In the genomic region with DNA sequence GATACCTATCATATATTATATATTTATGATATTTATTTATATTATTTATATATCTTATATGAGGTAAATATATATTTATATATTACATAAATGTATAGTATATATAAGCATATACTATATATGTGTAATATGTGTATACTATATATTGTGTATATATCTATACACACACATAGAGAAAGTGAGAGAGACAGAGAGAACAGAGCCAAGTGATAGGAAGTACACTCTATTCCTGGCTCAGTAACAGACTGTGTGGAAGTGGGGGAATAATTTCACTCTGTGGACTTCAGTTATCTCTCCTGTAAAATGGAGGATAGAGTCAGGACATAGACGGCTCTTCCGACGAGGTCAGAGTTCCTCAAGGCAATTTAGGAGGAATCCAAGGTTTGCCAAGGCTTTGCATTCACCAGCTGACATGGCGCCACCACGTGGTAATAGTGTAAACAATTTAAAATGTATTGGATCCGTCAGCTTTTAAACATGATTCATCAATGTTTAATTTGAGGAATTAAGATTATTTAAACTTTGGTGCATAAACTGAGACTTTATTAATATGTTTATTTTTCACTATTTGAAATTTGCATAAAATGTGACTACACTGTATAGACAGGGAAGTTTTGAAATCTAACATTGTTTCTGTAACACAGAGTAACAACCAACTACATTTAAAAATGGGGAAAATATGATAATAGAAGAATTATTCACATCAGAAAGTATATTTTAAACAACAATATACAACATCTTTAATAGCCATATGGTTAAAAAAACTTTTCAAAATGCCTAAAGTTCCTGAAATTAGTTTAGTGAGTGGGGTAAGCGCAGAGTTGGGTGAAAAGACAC, we compare ENCODE assay signal across 8 cellular contexts.
DNase-seq lines count a peak whose midpoint lies in the region; ATAC-seq lines count a peak whose summit lies in the region.

No MANE protein-coding gene starts in this region.

- H3K9me3 Mint-ChIP-seq in activated naive CD8-positive, alpha-beta T cell treated with anti-CD3 and anti-CD28 coated beads, Interleukin-2, amount 50 U/mL, for 24 hours, result no peaks in the 10 kb centered on the region

- H3K4me3 Mint-ChIP-seq in activated naive CD8-positive, alpha-beta T cell treated with anti-CD3 and anti-CD28 coated beads, Interleukin-2, amount 50 U/mL, for 24 hours, result no peak overlapping the region

- ATAC-seq in GM18873 (IDR thresholded peaks at IDR 0.05; ENCODE audit: low FRiP score, unreplicated experiment), result peak; percentile 65
- ATAC-seq in HG03565 (IDR thresholded peaks at IDR 0.05; ENCODE audit: unreplicated experiment), result peak; percentile 43
- no peak for ATAC-seq in activated naive CD8-positive, alpha-beta T cell treated with anti-CD3 and anti-CD28 coated beads, Interleukin-2, amount 50 U/mL, for 24 hours

- no peaks in the 10 kb centered on the region for H3K36me3 Mint-ChIP-seq in activated naive CD8-positive, alpha-beta T cell treated with anti-CD3 and anti-CD28 coated beads, Interleukin-2, amount 50 U/mL, for 24 hours (ENCODE audit: low read depth)

- peaks cover 12% of the 10 kb centered on the region for H3K27me3 Mint-ChIP-seq in activated naive CD8-positive, alpha-beta T cell treated with anti-CD3 and anti-CD28 coated beads, Interleukin-2, amount 50 U/mL, for 24 hours

- H3K27ac Mint-ChIP-seq in activated naive CD8-positive, alpha-beta T cell treated with anti-CD3 and anti-CD28 coated beads, Interleukin-2, amount 50 U/mL, for 24 hours, result no peak overlapping the region

- DNase-seq in COLO668 (lab: John Stamatoyannopoulos, UW; ENCODE audit: unreplicated experiment) (peak; percentile 16), RKO (ENCODE audit: low spot score) (peak; percentile 86), iPS-NIHi11 (ENCODE audit: low spot score) (peak; percentile 50), AG08396 (ENCODE audit: low spot score) (no peak)
- peak; percentile 44 for DNase-seq in activated naive CD8-positive, alpha-beta T cell treated with anti-CD3 and anti-CD28 coated beads, Interleukin-2, amount 50 U/mL, for 24 hours
- peak; percentile 19 for DNase-seq in stimulated activated CD4-positive, alpha-beta T cell treated with anti-CD3 and anti-CD28 coated beads, Interleukin-2, amount 100 ng/mL, for 4 hours (ENCODE audit: low read depth)

- H3K4me1 Mint-ChIP-seq in activated naive CD8-positive, alpha-beta T cell treated with anti-CD3 and anti-CD28 coated beads, Interleukin-2, amount 50 U/mL, for 24 hours, result no peaks in the 10 kb centered on the region
